In the genomic region with DNA sequence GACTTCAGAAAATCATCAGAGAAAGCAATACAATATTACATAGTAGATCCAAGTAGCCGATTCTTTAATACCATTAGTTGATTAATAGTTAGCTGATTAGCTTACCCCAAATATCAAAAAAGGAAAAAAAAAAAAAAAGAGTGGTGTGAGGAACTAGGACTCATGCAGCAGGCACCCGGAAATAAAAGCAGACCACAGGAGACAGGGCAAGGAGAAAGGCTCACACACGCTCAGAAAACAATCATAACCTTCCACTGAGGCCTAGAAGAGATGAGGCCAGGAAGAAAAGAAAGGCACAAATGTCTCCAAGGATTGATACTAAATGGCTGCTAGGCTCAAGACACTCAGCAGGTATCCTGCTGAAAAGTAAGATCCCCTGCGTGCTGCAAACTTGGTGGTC, we compare ENCODE assay signal across 1 cellular context.
TF ChIP-seq lines count a peak whose summit lies in the region.

No MANE protein-coding gene starts in this region.

TF ChIP-seq in H1, 55 proteins besides CTCF, POLR2A, EP300 and RAD21:
- TF ChIP-seq NANOG (IDR thresholded peaks at IDR 0.05; ENCODE audit: insufficient read depth, low read depth, low read length, poor library complexity, severe bottlenecking) = no peak
- TF ChIP-seq SIN3A (conservative IDR thresholded peaks at IDR 0.05 in 1 of 2, IDR thresholded peaks at IDR 0.05 in 1 of 2; ENCODE audit: low read depth in 1 of 2, low read length in 2 of 2) = no peak
- TF ChIP-seq CBX8 (IDR thresholded peaks at IDR 0.05; ENCODE audit: borderline replicate concordance, low read depth, low read length) = no peak
- TF ChIP-seq SIX5 (IDR thresholded peaks at IDR 0.05; ENCODE audit: low read depth, low read length) = no peak
- no peak for TF ChIP-seq CHD2 (IDR thresholded peaks at IDR 0.05; ENCODE audit: low read length)
- no peak for TF ChIP-seq GABPA (IDR thresholded peaks at IDR 0.05; ENCODE audit: borderline replicate concordance, insufficient read depth, low read length)
